In the genomic region with DNA sequence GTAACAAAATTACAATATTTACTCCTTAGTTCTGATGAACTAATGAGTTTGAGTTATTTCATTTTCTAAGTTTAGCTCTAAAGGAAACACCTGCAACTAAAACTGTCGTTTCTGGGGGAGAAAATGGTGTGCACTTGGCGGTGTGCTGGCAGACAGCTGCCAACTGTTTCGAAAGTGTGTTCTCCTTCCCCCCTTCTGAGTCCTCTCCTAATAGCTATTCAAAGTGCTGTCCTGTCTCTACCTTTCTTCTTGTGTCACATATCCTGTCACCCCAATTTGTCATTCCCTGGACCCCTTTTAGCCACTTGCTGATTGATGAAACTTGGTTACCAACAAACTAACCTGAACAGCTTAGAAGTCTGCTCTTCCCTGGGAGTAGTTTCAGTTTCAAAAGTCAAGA, we compare ENCODE assay signal across 8 cellular contexts.
DNase-seq lines count a peak whose midpoint lies in the region; ATAC-seq and TF ChIP-seq lines count a peak whose summit lies in the region.

No MANE protein-coding gene starts in this region.

- ATAC-seq in GM21367 (IDR thresholded peaks at IDR 0.05; ENCODE audit: unreplicated experiment): peak; percentile 43
- peak; percentile 26 for ATAC-seq in HG03575 (IDR thresholded peaks at IDR 0.05; ENCODE audit: extremely low read depth, insufficient number of reproducible peaks, low FRiP score, unreplicated experiment)

- peak overlapping the region; percentile 58 for H3K4me3 ChIP-seq in GM12865 (ENCODE audit: low read depth, low read length)

- no peak for TF ChIP-seq CTCF in GM12865 (IDR thresholded peaks at IDR 0.05; ENCODE audit: insufficient read depth, low read depth, low read length, missing control alignments)

- peak; percentile 94 for DNase-seq in GM12865 (ENCODE audit: low read depth)
- DNase-seq in germinal center (ENCODE audit: low spot score): peak; percentile 68
- DNase-seq in HK-2 (ENCODE audit: unreplicated experiment): no peak
- no peak for DNase-seq in NCI-H2107 treated with DMSO at 0.1 percent for 48 hours (lab: John Stamatoyannopoulos, UW; ENCODE audit: unreplicated experiment)
- no peak for DNase-seq in stimulated activated CD4-positive, alpha-beta T cell treated with anti-CD3 and anti-CD28 coated beads, Interleukin-4, amount 100 ng/mL, for 1 hour
- DNase-seq in activated gamma-delta T cell (lab: John Stamatoyannopoulos, UW): no peak

Comparison
In these comparisons a context has a peak if more than half of its experiments do, and no peak if none do; other contexts are left out.
1. DNase-seq: peak in GM12865 (single experiment) and germinal center (single experiment); none in HK-2 (single experiment), NCI-H2107 treated with DMSO at 0.1 percent for 48 hours (single experiment), stimulated activated CD4-positive, alpha-beta T cell treated with anti-CD3 and anti-CD28 coated beads, Interleukin-4, amount 100 ng/mL, for 1 hour (single experiment) and activated gamma-delta T cell (single experiment).